1 cellular context compared by ENCODE assay signal in genomic region chr16:18930095-18930494, GRCh38. TPM values are rescaled to one million over a fixed set of nuclear protein-coding genes. Genes with fewer than 3 reads are reported as not detected.
"Had no signal": no experiment of that assay in that cellular context is flagged by ENCODE, and none has a peak within 500 bp of the region (broad histone marks: within the 10 kb centered on the region; RNA-seq: fewer than 3 reads in every experiment).

No MANE protein-coding gene starts in this region.

RNA-seq across cellular contexts. Expression of gene TMC7, which starts 53.6 kb away (rescaled TPM):
- polyA plus RNA-seq: IgD-negative memory B cell had no signal
